Comparison of ENCODE assay signal across 8 cellular contexts in the genomic region with DNA sequence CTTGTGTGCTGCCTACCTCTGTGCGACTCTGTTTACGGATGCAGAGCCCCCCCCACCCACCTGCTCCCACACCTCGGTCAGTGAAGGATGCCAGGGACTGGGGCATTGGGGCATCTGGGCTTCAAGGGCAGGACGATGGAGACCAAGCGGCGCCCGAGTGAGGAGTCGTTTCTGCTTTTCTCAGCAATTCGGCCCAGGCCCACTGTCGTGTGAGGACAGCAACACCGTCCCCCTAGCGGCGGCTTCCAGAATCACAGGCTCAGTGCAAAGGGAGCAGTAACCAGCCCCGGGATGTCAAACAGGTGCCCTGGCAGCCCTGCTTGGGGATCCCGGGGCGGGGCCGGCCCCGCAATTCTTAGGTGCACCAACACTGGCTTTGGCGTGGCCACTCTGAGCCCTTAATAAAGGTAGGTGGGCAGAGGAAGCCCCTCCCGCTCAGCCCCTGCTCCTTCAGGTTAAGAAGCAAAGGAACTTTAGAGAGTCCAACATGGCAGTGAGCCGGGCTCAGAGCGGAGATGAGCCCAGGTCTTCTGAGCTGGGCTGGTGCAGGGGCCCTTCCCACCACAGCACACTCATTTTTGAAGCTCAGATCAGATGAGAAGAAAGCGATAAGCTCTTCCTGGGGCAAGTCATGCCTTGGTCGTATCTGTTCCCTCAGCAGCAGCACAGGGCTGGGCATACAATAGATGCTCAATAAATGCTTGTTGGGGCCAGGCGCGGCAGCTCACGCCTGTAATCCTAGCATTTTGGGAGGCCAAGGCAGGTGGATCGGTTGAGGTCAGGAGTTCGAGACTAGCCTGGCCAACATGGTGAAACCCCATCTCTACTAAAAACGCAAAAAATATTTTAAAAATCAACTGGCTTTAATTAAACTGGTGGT. TPM values are rescaled to one million over a fixed set of nuclear protein-coding genes. Genes with fewer than 3 reads are reported as not detected.
DNase-seq lines count a peak whose midpoint lies in the region; ATAC-seq and TF ChIP-seq lines count a peak whose summit lies in the region.

No MANE protein-coding gene starts in this region.

- POLR2A ChIA-PET in naive thymus-derived CD4-positive, alpha-beta T cell (lab: Charles Lee), result no interaction called here

- H3K4me3 Mint-ChIP-seq in naive thymus-derived CD4-positive, alpha-beta T cell, result no peak overlapping the region
- H3K4me3 Mint-ChIP-seq in stimulated activated effector memory CD8-positive, alpha-beta T cell treated with anti-CD3 and anti-CD28 coated beads, Interleukin-12 subunit alpha, Interleukin-12 subunit beta, amount 100 ng/mL, for 72 hours, result no peak overlapping the region

- H4K20me1 ChIP-seq in DOHH2 (ENCODE audit: control insufficient read depth, insufficient read depth, low read depth, low read length), result no peaks in the 10 kb centered on the region

- no peak overlapping the region for H3K27ac ChIP-seq in DOHH2 (ENCODE audit: low read depth, low read length)
- H3K27ac ChIP-seq in naive thymus-derived CD4-positive, alpha-beta T cell (ENCODE audit: low read depth, low read length), result no peak overlapping the region

- H3K4me2 ChIP-seq in DOHH2 (ENCODE audit: low read length), result no peak overlapping the region

- no peaks in the 10 kb centered on the region for H3K79me2 ChIP-seq in DOHH2 (ENCODE audit: control insufficient read depth, low read length)

- peak; percentile 91 for TF ChIP-seq CTCF in DOHH2 (IDR thresholded peaks at IDR 0.05; ENCODE audit: low read depth, low read length, poor library complexity, severe bottlenecking)

- no peaks in the 10 kb centered on the region for H3K9me2 ChIP-seq in DOHH2 (replicated peaks; ENCODE audit: control insufficient read depth, low read length)

- ATAC-seq in HG03571 (IDR thresholded peaks at IDR 0.05; ENCODE audit: unreplicated experiment) (peak; percentile 48), esophagus mucosa (peak; percentile 72), HG03196 (IDR thresholded peaks at IDR 0.05; ENCODE audit: unreplicated experiment) (no peak)
- ATAC-seq in naive thymus-derived CD4-positive, alpha-beta T cell, result peak; percentile 89
- peak; percentile 79 for ATAC-seq in stimulated activated effector memory CD8-positive, alpha-beta T cell treated with anti-CD3 and anti-CD28 coated beads, Interleukin-12 subunit alpha, Interleukin-12 subunit beta, amount 100 ng/mL, for 72 hours

- peaks cover 10 to 20% (median 16%) of the 10 kb centered on the region in 7 donors for H3K4me1 Mint-ChIP-seq in naive thymus-derived CD4-positive, alpha-beta T cell
- peaks cover 7% of the 10 kb centered on the region for H3K4me1 Mint-ChIP-seq in stimulated activated effector memory CD8-positive, alpha-beta T cell treated with anti-CD3 and anti-CD28 coated beads, Interleukin-12 subunit alpha, Interleukin-12 subunit beta, amount 100 ng/mL, for 72 hours

- H3K36me3 Mint-ChIP-seq in naive thymus-derived CD4-positive, alpha-beta T cell, result no peaks in the 10 kb centered on the region
- peaks cover 5% of the 10 kb centered on the region for H3K36me3 Mint-ChIP-seq in stimulated activated effector memory CD8-positive, alpha-beta T cell treated with anti-CD3 and anti-CD28 coated beads, Interleukin-12 subunit alpha, Interleukin-12 subunit beta, amount 100 ng/mL, for 72 hours

- H3K27ac Mint-ChIP-seq in naive thymus-derived CD4-positive, alpha-beta T cell, result peak overlapping the region in 2 of 9 donors; percentile 13 to 16
- no peak overlapping the region for H3K27ac Mint-ChIP-seq in stimulated activated effector memory CD8-positive, alpha-beta T cell treated with anti-CD3 and anti-CD28 coated beads, Interleukin-12 subunit alpha, Interleukin-12 subunit beta, amount 100 ng/mL, for 72 hours

- no peak overlapping the region for H3K4me3 ChIP-seq in DOHH2 (ENCODE audit: low read length)
- H3K4me3 ChIP-seq in naive thymus-derived CD4-positive, alpha-beta T cell (ENCODE audit: low read length), result no peak overlapping the region

- H3K27me3 Mint-ChIP-seq in naive thymus-derived CD4-positive, alpha-beta T cell, result peaks cover 0 to 18% (median 5%) of the 10 kb centered on the region in 5 donors

- H3K36me3 ChIP-seq in DOHH2 (ENCODE audit: control insufficient read depth, low read length), result no peaks in the 10 kb centered on the region
- no peaks in the 10 kb centered on the region for H3K36me3 ChIP-seq in naive thymus-derived CD4-positive, alpha-beta T cell (ENCODE audit: control insufficient read depth in 2 of 3, insufficient read depth in 3 of 3, low read length in 3 of 3)

- H3K9me3 Mint-ChIP-seq in naive thymus-derived CD4-positive, alpha-beta T cell, result no peaks in the 10 kb centered on the region
- no peaks in the 10 kb centered on the region for H3K9me3 Mint-ChIP-seq in stimulated activated effector memory CD8-positive, alpha-beta T cell treated with anti-CD3 and anti-CD28 coated beads, Interleukin-12 subunit alpha, Interleukin-12 subunit beta, amount 100 ng/mL, for 72 hours

- CTCF ChIA-PET in naive thymus-derived CD4-positive, alpha-beta T cell (lab: Charles Lee), result no interaction called here

- peaks cover 11% of the 10 kb centered on the region; the same call in 1 of the 2 replicates for H3K27me3 ChIP-seq in DOHH2 (ENCODE audit: control insufficient read depth, low read length)
- no peaks in the 10 kb centered on the region for H3K27me3 ChIP-seq in naive thymus-derived CD4-positive, alpha-beta T cell (ENCODE audit: control insufficient read depth in 2 of 2, insufficient read depth in 2 of 2, low read length in 2 of 2)

- H3F3A ChIP-seq in DOHH2 (ENCODE audit: control insufficient read depth, insufficient read depth), result no peaks in the 10 kb centered on the region

- peaks cover 23% of the 10 kb centered on the region for H3K4me1 ChIP-seq in DOHH2 (ENCODE audit: control insufficient read depth, low read length)
- H3K4me1 ChIP-seq in naive thymus-derived CD4-positive, alpha-beta T cell (ENCODE audit: control insufficient read depth in 2 of 2, insufficient read depth in 2 of 2, low read length in 2 of 2), result peaks cover 0 to 7% of the 10 kb centered on the region in 2 donors

- no peaks in the 10 kb centered on the region for H3K9me3 ChIP-seq in DOHH2 (ENCODE audit: control insufficient read depth, insufficient read depth, low read length)
- no peaks in the 10 kb centered on the region for H3K9me3 ChIP-seq in naive thymus-derived CD4-positive, alpha-beta T cell (ENCODE audit: control insufficient read depth in 2 of 3, low read length in 3 of 3)

- peak; percentile 71 for DNase-seq in NOMO-1 treated with dmso at 0.1 percent for 144 hours (lab: John Stamatoyannopoulos, UW; ENCODE audit: unreplicated experiment)
- peak; percentile 81 for DNase-seq in activated CD8-positive, alpha-beta memory T cell treated with anti-CD3 and anti-CD28 coated beads, Interleukin-2, amount 50 U/mL, for 4 hours
- DNase-seq in naive thymus-derived CD4-positive, alpha-beta T cell, result peak; percentile 46 to 83 (median 73)
- DNase-seq in stimulated activated effector memory CD8-positive, alpha-beta T cell treated with anti-CD3 and anti-CD28 coated beads, Interleukin-12 subunit alpha, Interleukin-12 subunit beta, amount 100 ng/mL, for 72 hours (ENCODE audit: low spot score in 2 of 2), result peak; percentile 77 to 91

- intact Hi-C loops in naive thymus-derived CD4-positive, alpha-beta T cell (cut with micrococcal nuclease), result no loop called here

RNA-seq across cellular contexts. Expression of gene TARDBP, which starts 51.3 kb away (rescaled TPM):
- 94.1 TPM for total RNA-seq in esophagus mucosa
- 100 to 1,000 TPM; 114 to 196 (median 174) TPM for total RNA-seq in naive thymus-derived CD4-positive, alpha-beta T cell
- 10 to 100 TPM; 55.0 to 80.4 TPM for polyA plus RNA-seq in naive thymus-derived CD4-positive, alpha-beta T cell
